ENCODE assay signal across 8 cellular contexts in the genomic region with DNA sequence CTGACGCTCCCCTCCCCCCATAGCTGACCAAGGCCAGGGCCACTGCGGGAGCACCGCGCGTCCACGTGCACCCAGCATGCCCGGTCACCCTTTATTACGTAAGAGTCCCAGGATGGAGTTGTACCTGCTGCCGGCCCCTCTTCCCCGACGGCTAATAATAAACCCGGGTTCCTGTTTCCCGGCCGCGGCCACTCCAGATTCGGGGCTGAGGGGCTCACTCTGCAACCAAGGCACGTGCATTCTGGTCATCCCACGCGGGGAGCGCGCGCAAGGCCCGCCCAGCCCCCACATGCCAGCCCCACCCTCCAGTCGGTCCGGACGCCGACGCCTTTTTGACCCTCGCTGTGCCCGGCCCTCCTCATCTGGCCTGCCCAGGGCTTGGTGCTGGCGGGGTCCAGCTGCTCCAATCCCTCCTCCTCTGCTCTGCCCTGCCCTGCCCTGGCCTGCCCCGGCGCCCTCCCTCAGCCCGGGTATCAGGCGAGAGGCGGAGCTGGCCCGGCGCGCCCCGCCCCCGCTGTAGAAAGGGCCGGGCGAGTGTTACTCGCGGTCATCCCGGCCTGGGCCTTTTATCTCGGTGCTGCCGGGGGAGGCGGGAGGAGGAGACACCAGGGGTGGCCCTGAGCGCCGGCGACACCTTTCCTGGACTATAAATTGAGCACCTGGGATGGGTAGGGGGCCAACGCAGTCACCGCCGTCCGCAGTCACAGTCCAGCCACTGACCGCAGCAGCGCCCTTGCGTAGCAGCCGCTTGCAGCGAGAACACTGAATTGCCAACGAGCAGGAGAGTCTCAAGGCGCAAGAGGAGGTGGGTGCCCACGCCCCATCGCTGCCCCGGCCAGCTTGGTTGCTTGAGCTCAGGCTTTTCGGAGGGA. TPM values are rescaled to one million over a fixed set of nuclear protein-coding genes. Genes with fewer than 3 reads are reported as not detected.
DNase-seq lines count a peak whose midpoint lies in the region; ATAC-seq, FAIRE-seq and TF ChIP-seq lines count a peak whose summit lies in the region.

No MANE protein-coding gene starts in this region.

- DNase-seq in NCI-H1417 treated with DMSO at 0.1 percent for 48 hours (lab: John Stamatoyannopoulos, UW) (peak; percentile 39), T-cell (peak in 23 of 34 experiments; percentile 13 to 63 (median 36)), astrocyte (ENCODE audit: low read depth) (peak; percentile 32), hepatocyte (ENCODE audit: low spot score) (peak; percentile 90), dedifferentiated amniotic fluid mesenchymal stem cell (ENCODE audit: extremely low spot score) (no peak)

- H3K79me2 ChIP-seq in astrocyte (ENCODE audit: insufficient read depth, low read length) (peaks cover 45% of the 10 kb centered on the region), hepatocyte (peaks cover 34% of the 10 kb centered on the region)

- H3K27me3 ChIP-seq in astrocyte (ENCODE audit: insufficient read depth, low read length) (no peaks in the 10 kb centered on the region), hepatocyte (no peaks in the 10 kb centered on the region), rectal smooth muscle tissue (ENCODE audit: control insufficient read depth, insufficient read depth, low read length) (no peaks in the 10 kb centered on the region)

- H3K4me1 ChIP-seq in astrocyte (ENCODE audit: insufficient read depth, low read length): peaks cover 12% of the 10 kb centered on the region
- peaks cover 22% of the 10 kb centered on the region for H3K4me1 ChIP-seq in hepatocyte (ENCODE audit: insufficient read depth)
- H3K4me1 ChIP-seq in rectal smooth muscle tissue (ENCODE audit: control insufficient read depth, insufficient read depth, low read length): peaks cover 8% of the 10 kb centered on the region

- peak; percentile 71 for TF ChIP-seq POLR2A in GM15510 (IDR thresholded peaks at IDR 0.05; ENCODE audit: borderline replicate concordance, extremely low read depth, insufficient read length)

- H3K9me3 Mint-ChIP-seq in T-cell (no peaks in the 10 kb centered on the region), astrocyte (ENCODE audit: unreplicated experiment) (no peaks in the 10 kb centered on the region)

- peak overlapping the region; percentile 34 for H2AFZ ChIP-seq in astrocyte (ENCODE audit: low read depth, low read length)
- H2AFZ ChIP-seq in hepatocyte: peak overlapping the region; percentile 21

- H3K9me3 ChIP-seq in astrocyte (ENCODE audit: insufficient read depth, low read depth, low read length) (no peaks in the 10 kb centered on the region), hepatocyte (ENCODE audit: low read depth) (no peaks in the 10 kb centered on the region)

- WGBS in hepatocyte (ENCODE audit: low lambda C conversion rate, missing lambda C conversion rate): 33% methylated on average over 59 of the region's 67 CpGs

- TF ChIP-seq CTCF in astrocyte (IDR thresholded peaks at IDR 0.05; ENCODE audit: insufficient read depth, low read depth, low read length) (no peak), hepatocyte (IDR thresholded peaks at IDR 0.05; ENCODE audit: poor library complexity) (no peak)

- peaks cover 4% of the 10 kb centered on the region for H3K36me3 Mint-ChIP-seq in T-cell
- H3K36me3 Mint-ChIP-seq in astrocyte (ENCODE audit: low read depth, unreplicated experiment): peaks cover 2% of the 10 kb centered on the region

- peak overlapping the region; percentile 75 for H3K4me3 ChIP-seq in astrocyte (ENCODE audit: insufficient read depth, low read depth, low read length)
- peak overlapping the region; percentile 64 for H3K4me3 ChIP-seq in hepatocyte
- peak overlapping the region; percentile 93 for H3K4me3 ChIP-seq in rectal smooth muscle tissue (ENCODE audit: low read length)

- H3K4me3 Mint-ChIP-seq in T-cell (peak overlapping the region; percentile 78 to 87 (median 82)), astrocyte (ENCODE audit: unreplicated experiment) (peak overlapping the region; percentile 95)

- H3K27ac ChIP-seq in astrocyte (ENCODE audit: low read depth, low read length) (peak overlapping the region; percentile 83), hepatocyte (peak overlapping the region; percentile 96), rectal smooth muscle tissue (ENCODE audit: low read depth, low read length) (peak overlapping the region; percentile 94)

- POLR2A ChIA-PET in T-cell (lab: Charles Lee): interaction anchor here in 1 of 2 donors (0.5 kb wide), 1 partner anchor 13 kb away, joined by 3 read pairs; no protein-coding TSS in a partner anchor

- H3K9ac ChIP-seq in astrocyte (ENCODE audit: low read length) (peak overlapping the region; percentile 87), rectal smooth muscle tissue (ENCODE audit: low read length) (peak overlapping the region; percentile 1)

- H3K4me2 ChIP-seq in astrocyte (ENCODE audit: low read length) (peak overlapping the region; percentile 86), hepatocyte (peak overlapping the region; percentile 78)

- H3K36me3 ChIP-seq in astrocyte (ENCODE audit: insufficient read depth, low read length) (no peaks in the 10 kb centered on the region), hepatocyte (replicated peaks; ENCODE audit: insufficient read depth, low read depth) (no peaks in the 10 kb centered on the region), rectal smooth muscle tissue (ENCODE audit: control insufficient read depth, insufficient read depth, low read length) (no peaks in the 10 kb centered on the region)

- CTCF ChIA-PET in T-cell (lab: Charles Lee): no interaction called here

- ATAC-seq in HG02763 (IDR thresholded peaks at IDR 0.05; ENCODE audit: unreplicated experiment) (peak; percentile 56), T-cell (replicated peaks in 1 of 4) (peak; percentile 15 to 56 (median 44))

- peaks cover 25 to 37% (median 35%) of the 10 kb centered on the region in 3 donors for H3K4me1 Mint-ChIP-seq in T-cell
- H3K4me1 Mint-ChIP-seq in astrocyte (ENCODE audit: low read depth, unreplicated experiment): peaks cover 21% of the 10 kb centered on the region

- FAIRE-seq in astrocyte (lab: Jason Lieb, UNC): no peak

- H3K27me3 Mint-ChIP-seq in T-cell: peaks cover 0 to 7% of the 10 kb centered on the region in 2 donors
- H3K27me3 Mint-ChIP-seq in astrocyte (ENCODE audit: low read depth, unreplicated experiment): no peaks in the 10 kb centered on the region

- H4K20me1 ChIP-seq in astrocyte (ENCODE audit: insufficient read depth, low read length): no peaks in the 10 kb centered on the region
- H4K20me1 ChIP-seq in hepatocyte (ENCODE audit: insufficient read depth, poor library complexity, severe bottlenecking): no peaks in the 10 kb centered on the region

- no peaks in the 10 kb centered on the region for H3K9me2 ChIP-seq in hepatocyte (replicated peaks; ENCODE audit: insufficient read depth)

- H3K27ac Mint-ChIP-seq in T-cell (peak overlapping the region; percentile 92 to 99), astrocyte (ENCODE audit: unreplicated experiment) (peak overlapping the region; percentile 91)

RNA-seq across cellular contexts. Expression of a gene that starts 2.6 kb away (rescaled TPM):
- total RNA-seq in T-cell (10 to 100 TPM; 19.1 to 73.4 (median 65.2) TPM), astrocyte (40.4 and 46.0 TPM in 2 replicates), hepatocyte (78.8 and 93.3 TPM in 2 replicates)
- 55.7 and 93.2 TPM in 2 replicates for polyA plus RNA-seq in hepatocyte
